Comparison of ENCODE assay signal across 29 cellular contexts in the genomic region with DNA sequence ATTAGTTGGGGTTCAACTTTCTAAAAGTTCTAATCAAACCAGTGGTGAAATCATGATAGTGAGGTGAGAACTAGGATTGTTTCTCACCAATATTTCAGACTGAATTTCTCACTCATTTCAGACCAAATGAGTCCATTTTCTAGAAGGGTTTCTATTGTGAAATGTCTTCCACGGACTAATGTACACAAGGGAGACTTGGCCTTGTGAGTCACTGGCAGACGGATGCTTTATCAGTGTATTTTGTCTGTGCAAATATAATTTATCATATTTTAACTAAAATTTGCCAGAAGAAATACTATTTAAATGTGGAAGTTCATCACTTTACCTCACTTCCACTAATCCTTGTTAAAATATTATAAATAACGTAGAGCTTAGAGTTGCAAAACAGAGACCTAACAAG.
DNase-seq lines count a peak whose midpoint lies in the region; ATAC-seq and TF ChIP-seq lines count a peak whose summit lies in the region.
"Had no signal": no experiment of that assay in that cellular context is flagged by ENCODE, and none has a peak within 500 bp of the region (broad histone marks: within the 10 kb centered on the region; RNA-seq: fewer than 3 reads in every experiment).

No MANE protein-coding gene starts in this region.

- H3K36me3 ChIP-seq in Caco-2 (ENCODE audit: control insufficient read depth, insufficient read depth, low read length) (no peaks in the 10 kb centered on the region), hepatocyte (replicated peaks; ENCODE audit: insufficient read depth, low read depth) (no peaks in the 10 kb centered on the region), psoas muscle (ENCODE audit: insufficient read depth in 1 of 2, low read depth in 1 of 2) (no peaks in the 10 kb centered on the region)
- H3K36me3 ChIP-seq: gastroesophageal sphincter, spleen, tibial nerve had no signal

- H2AFZ ChIP-seq in hepatocyte = no peak overlapping the region
- H2AFZ ChIP-seq: parathyroid adenoma had no signal

- H3K4me3 ChIP-seq in Caco-2 (ENCODE audit: low read depth, low read length) = no peak overlapping the region
- no peak overlapping the region for H3K4me3 ChIP-seq in choroid plexus epithelial cell (ENCODE audit: low read depth, low read length)
- no peak overlapping the region for H3K4me3 ChIP-seq in hepatocyte
- no peak overlapping the region for H3K4me3 ChIP-seq in psoas muscle
- H3K4me3 ChIP-seq: gastroesophageal sphincter, spleen, tibial nerve had no signal

- H3K4me1 ChIP-seq in Caco-2 = peaks cover 7% of the 10 kb centered on the region
- peaks cover 7% of the 10 kb centered on the region for H3K4me1 ChIP-seq in hepatocyte (ENCODE audit: insufficient read depth)
- no peaks in the 10 kb centered on the region for H3K4me1 ChIP-seq in psoas muscle
- H3K4me1 ChIP-seq: gastroesophageal sphincter, parathyroid adenoma, spleen had no signal

- H3K27me3 ChIP-seq in Caco-2 (replicated peaks; ENCODE audit: control insufficient read depth, insufficient read depth, low read length) (no peaks in the 10 kb centered on the region), hepatocyte (no peaks in the 10 kb centered on the region), psoas muscle (ENCODE audit: insufficient read depth in 3 of 3, low read length in 2 of 3) (no peaks in the 10 kb centered on the region)
- H3K27me3 ChIP-seq: gastroesophageal sphincter, tibial nerve had no signal

- H3K4me3 Mint-ChIP-seq in Caco-2 (ENCODE audit: unreplicated experiment) = no peak overlapping the region
- H3K4me3 Mint-ChIP-seq: activated CD4-positive, alpha-beta T cell treated with anti-CD3 and anti-CD28 coated beads, Interleukin-2, amount 10 ng/mL, durations not matched to agents 24 days and 14 days; activated naive CD8-positive, alpha-beta T cell; B cell; CD4-positive, alpha-beta memory T cell; neural crest cell had no signal

- TF ChIP-seq CTCF in Caco-2 (IDR thresholded peaks at IDR 0.05; ENCODE audit: insufficient read depth in 1 of 2, low read depth in 1 of 2, low read length in 1 of 2, severe bottlenecking in 1 of 2, unreplicated experiment in 1 of 2) (no peak), choroid plexus epithelial cell (conservative IDR thresholded peaks at IDR 0.05; ENCODE audit: low read depth, low read length) (no peak), hepatocyte (IDR thresholded peaks at IDR 0.05; ENCODE audit: poor library complexity) (no peak), psoas muscle (IDR thresholded peaks at IDR 0.05) (no peak)

- no peaks in the 10 kb centered on the region for H3K9me3 Mint-ChIP-seq in Caco-2 (ENCODE audit: unreplicated experiment)
- H3K9me3 Mint-ChIP-seq: activated CD4-positive, alpha-beta T cell treated with anti-CD3 and anti-CD28 coated beads, Interleukin-2, amount 10 ng/mL, durations not matched to agents 24 days and 14 days; neural crest cell had no signal

- DNase-seq in Caco-2 (peak; percentile 32 to 42), MV-4-11 (lab: John Stamatoyannopoulos, UW) (peak; percentile 2), choroid plexus epithelial cell (ENCODE audit: low read depth) (peak; percentile 58), hepatocyte (ENCODE audit: low spot score) (peak; percentile 43), psoas muscle (no peak), T-helper 9 cell (no peak), left ventricle myocardium superior (no peak)
- DNase-seq in activated CD4-positive, CD25-positive, alpha-beta regulatory T cell treated with anti-CD3 and anti-CD28 coated beads, Interleukin-2, amount 50 U/mL, for 72 hours = no peak
- DNase-seq: activated CD4-positive, alpha-beta T cell treated with anti-CD3 and anti-CD28 coated beads, Interleukin-2, amount 10 ng/mL, durations not matched to agents 24 days and 14 days; activated CD8-positive, alpha-beta memory T cell treated with anti-CD3 and anti-CD28 coated beads for 24 hours; activated effector memory CD4-positive, alpha-beta T cell treated with Interleukin-2 at 50 U/mL for 16 hours; aorta; CD4-positive, alpha-beta memory T cell; cortex of kidney; effector memory CD4-positive, alpha-beta T cell; NCI-H1436; NCI-H2107; NCI-H748 treated with DMSO at 0.1 percent for 48 hours; spleen; stimulated activated CD4-positive, alpha-beta T cell treated with anti-CD3 and anti-CD28 coated beads, Interleukin-2, amount 100 ng/mL, for 48 hours; SW 1271; T1000 had no signal

- BruUV-seq in Caco-2 (replicated peaks; lab: Mats Ljungman, UMichigan) = no TSS peak

- no peaks in the 10 kb centered on the region for H3K9me3 ChIP-seq in Caco-2
- no peaks in the 10 kb centered on the region for H3K9me3 ChIP-seq in hepatocyte (ENCODE audit: low read depth)
- no peaks in the 10 kb centered on the region for H3K9me3 ChIP-seq in psoas muscle
- H3K9me3 ChIP-seq: gastroesophageal sphincter, spleen, tibial nerve had no signal

- 36% methylated on average over 3 of the region's 3 CpGs for WGBS in hepatocyte (ENCODE audit: low lambda C conversion rate, missing lambda C conversion rate)
- 81 to 91% (median 87%) methylated on average over 3 of the region's 3 CpGs for WGBS in psoas muscle, 3 donors

- no peaks in the 10 kb centered on the region for H3K36me3 Mint-ChIP-seq in Caco-2 (ENCODE audit: insufficient read depth, unreplicated experiment)
- H3K36me3 Mint-ChIP-seq: activated naive CD8-positive, alpha-beta T cell; CD4-positive, alpha-beta memory T cell had no signal

- H3K79me2 ChIP-seq in hepatocyte = no peaks in the 10 kb centered on the region
- H3K79me2 ChIP-seq: parathyroid adenoma had no signal

- H3K27ac Mint-ChIP-seq in Caco-2 (ENCODE audit: unreplicated experiment) = no peak overlapping the region
- H3K27ac Mint-ChIP-seq: activated CD4-positive, alpha-beta T cell treated with anti-CD3 and anti-CD28 coated beads, Interleukin-2, amount 10 ng/mL, durations not matched to agents 24 days and 14 days; activated naive CD8-positive, alpha-beta T cell; B cell; CD4-positive, alpha-beta memory T cell had no signal

- no peaks in the 10 kb centered on the region for H3K9me2 ChIP-seq in hepatocyte (replicated peaks; ENCODE audit: insufficient read depth)

- CTCF ChIA-PET in Caco-2 (lab: Charles Lee) = no interaction called here

- no peak for ATAC-seq in psoas muscle
- no peak for ATAC-seq in left ventricle myocardium superior
- ATAC-seq: gastroesophageal sphincter had no signal

- POLR2A ChIA-PET in Caco-2 (lab: Charles Lee) = no interaction called here

- H3K4me2 ChIP-seq in hepatocyte = peak overlapping the region; percentile 63
- H3K4me2 ChIP-seq: KMS-11 had no signal

- peaks cover 13% of the 10 kb centered on the region for H3K4me1 Mint-ChIP-seq in Caco-2 (ENCODE audit: low read depth, unreplicated experiment)
- H3K4me1 Mint-ChIP-seq: activated CD4-positive, alpha-beta T cell treated with anti-CD3 and anti-CD28 coated beads, Interleukin-2, amount 10 ng/mL, durations not matched to agents 24 days and 14 days; B cell; CD4-positive, alpha-beta memory T cell; neural crest cell had no signal

- no peaks in the 10 kb centered on the region for H4K20me1 ChIP-seq in hepatocyte (ENCODE audit: insufficient read depth, poor library complexity, severe bottlenecking)

- H3K27ac ChIP-seq in hepatocyte = peak overlapping the region; percentile 56
- no peak overlapping the region for H3K27ac ChIP-seq in psoas muscle
- H3K27ac ChIP-seq: gastroesophageal sphincter, KMS-11, parathyroid adenoma, spleen, tibial nerve had no signal

- peaks cover 11% of the 10 kb centered on the region for H3K27me3 Mint-ChIP-seq in Caco-2 (ENCODE audit: insufficient read depth, unreplicated experiment)
- H3K27me3 Mint-ChIP-seq: activated naive CD8-positive, alpha-beta T cell; CD4-positive, alpha-beta memory T cell had no signal

- intact Hi-C loops in Caco-2 (cut with micrococcal nuclease; ENCODE audit: unreplicated experiment) = loop anchor here (10.0 kb wide), 1 partner anchor 164 kb away; no protein-coding TSS in a partner anchor
- intact Hi-C loops in psoas muscle (cut with DNase I) = loop anchor here in 1 of 2 donors (10.0 kb wide), 1 partner anchor 1004 kb away; no protein-coding TSS in a partner anchor
- intact Hi-C loops in left ventricle myocardium superior (cut with micrococcal nuclease) = no loop called here

Comparison
In these comparisons a context has a peak if more than half of its experiments do, and no peak if none do; other contexts are left out.
1. DNase-seq: peak in Caco-2 (2 of 2), MV-4-11 (single experiment), choroid plexus epithelial cell (single experiment) and hepatocyte (single experiment); none in psoas muscle (0 of 2), T-helper 9 cell (single experiment), left ventricle myocardium superior (single experiment) and activated CD4-positive, CD25-positive, alpha-beta regulatory T cell treated with anti-CD3 and anti-CD28 coated beads, Interleukin-2, amount 50 U/mL, for 72 hours (single experiment).